2 cellular contexts compared by ENCODE assay signal in the genomic region with DNA sequence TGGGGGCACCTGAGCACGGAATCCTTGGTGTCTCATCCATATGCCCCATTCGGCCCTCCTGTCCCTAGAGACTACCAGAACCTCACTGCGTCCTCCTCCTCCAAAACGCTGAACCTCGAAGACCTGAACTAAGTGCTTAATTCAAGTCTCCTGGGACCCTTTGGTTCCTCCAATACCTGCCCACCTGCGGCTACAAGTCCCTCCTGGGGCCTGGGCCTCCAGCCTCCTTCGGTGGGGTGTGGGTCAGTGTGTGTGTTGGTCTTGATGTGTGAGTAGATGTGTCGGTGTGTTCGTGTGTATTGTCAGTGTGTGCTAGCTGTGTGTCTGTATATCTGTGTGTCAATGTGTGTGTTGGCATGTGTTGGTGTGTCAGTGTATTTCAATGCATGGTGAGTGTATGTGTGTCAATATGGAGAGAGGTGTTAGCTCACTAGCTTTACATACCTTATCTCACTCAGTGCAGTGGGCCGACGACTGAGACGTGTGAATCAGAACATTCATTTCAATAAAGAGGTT.
TF ChIP-seq lines count a peak whose summit lies in the region.

No MANE protein-coding gene starts in this region.

TF ChIP-seq in GM23338, 12 proteins besides CTCF, POLR2A, EP300 and RAD21:
- TF ChIP-seq, protein P1, sequence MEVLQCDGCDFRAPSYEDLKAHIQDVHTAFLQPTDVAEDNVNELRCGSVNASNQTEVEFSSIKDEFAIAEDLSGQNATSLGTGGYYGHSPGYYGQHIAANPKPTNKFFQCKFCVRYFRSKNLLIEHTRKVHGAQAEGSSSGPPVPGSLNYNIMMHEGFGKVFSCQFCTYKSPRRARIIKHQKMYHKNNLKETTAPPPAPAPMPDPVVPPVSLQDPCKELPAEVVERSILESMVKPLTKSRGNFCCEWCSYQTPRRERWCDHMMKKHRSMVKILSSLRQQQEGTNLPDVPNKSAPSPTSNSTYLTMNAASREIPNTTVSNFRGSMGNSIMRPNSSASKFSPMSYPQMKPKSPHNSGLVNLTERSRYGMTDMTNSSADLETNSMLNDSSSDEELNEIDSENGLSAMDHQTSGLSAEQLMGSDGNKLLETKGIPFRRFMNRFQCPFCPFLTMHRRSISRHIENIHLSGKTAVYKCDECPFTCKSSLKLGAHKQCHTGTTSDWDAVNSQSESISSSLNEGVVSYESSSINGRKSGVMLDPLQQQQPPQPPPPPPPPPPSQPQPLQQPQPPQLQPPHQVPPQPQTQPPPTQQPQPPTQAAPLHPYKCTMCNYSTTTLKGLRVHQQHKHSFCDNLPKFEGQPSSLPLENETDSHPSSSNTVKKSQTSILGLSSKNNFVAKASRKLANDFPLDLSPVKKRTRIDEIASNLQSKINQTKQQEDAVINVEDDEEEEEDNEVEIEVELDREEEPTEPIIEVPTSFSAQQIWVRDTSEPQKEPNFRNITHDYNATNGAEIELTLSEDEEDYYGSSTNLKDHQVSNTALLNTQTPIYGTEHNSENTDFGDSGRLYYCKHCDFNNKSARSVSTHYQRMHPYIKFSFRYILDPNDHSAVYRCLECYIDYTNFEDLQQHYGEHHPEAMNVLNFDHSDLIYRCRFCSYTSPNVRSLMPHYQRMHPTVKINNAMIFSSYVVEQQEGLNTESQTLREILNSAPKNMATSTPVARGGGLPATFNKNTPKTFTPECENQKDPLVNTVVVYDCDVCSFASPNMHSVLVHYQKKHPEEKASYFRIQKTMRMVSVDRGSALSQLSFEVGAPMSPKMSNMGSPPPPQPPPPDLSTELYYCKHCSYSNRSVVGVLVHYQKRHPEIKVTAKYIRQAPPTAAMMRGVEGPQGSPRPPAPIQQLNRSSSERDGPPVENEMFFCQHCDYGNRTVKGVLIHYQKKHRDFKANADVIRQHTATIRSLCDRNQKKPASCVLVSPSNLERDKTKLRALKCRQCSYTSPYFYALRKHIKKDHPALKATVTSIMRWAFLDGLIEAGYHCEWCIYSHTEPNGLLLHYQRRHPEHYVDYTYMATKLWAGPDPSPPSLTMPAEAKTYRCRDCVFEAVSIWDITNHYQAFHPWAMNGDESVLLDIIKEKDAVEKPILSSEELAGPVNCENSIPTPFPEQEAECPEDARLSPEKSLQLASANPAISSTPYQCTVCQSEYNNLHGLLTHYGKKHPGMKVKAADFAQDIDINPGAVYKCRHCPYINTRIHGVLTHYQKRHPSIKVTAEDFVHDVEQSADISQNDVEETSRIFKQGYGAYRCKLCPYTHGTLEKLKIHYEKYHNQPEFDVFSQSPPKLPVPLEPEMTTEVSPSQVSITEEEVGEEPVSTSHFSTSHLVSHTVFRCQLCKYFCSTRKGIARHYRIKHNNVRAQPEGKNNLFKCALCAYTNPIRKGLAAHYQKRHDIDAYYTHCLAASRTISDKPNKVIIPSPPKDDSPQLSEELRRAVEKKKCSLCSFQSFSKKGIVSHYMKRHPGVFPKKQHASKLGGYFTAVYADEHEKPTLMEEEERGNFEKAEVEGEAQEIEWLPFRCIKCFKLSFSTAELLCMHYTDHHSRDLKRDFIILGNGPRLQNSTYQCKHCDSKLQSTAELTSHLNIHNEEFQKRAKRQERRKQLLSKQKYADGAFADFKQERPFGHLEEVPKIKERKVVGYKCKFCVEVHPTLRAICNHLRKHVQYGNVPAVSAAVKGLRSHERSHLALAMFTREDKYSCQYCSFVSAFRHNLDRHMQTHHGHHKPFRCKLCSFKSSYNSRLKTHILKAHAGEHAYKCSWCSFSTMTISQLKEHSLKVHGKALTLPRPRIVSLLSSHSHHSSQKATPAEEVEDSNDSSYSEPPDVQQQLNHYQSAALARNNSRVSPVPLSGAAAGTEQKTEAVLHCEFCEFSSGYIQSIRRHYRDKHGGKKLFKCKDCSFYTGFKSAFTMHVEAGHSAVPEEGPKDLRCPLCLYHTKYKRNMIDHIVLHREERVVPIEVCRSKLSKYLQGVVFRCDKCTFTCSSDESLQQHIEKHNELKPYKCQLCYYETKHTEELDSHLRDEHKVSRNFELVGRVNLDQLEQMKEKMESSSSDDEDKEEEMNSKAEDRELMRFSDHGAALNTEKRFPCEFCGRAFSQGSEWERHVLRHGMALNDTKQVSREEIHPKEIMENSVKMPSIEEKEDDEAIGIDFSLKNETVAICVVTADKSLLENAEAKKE (CRISPR knock-in tag; IDR thresholded peaks at IDR 0.05): no peak
- TF ChIP-seq POLR2AphosphoS5 (IDR thresholded peaks at IDR 0.05; ENCODE audit: low read depth) (no peak), CREB1 (CRISPR knock-in tag; IDR thresholded peaks at IDR 0.05; ENCODE audit: low read depth) (no peak), NANOG (IDR thresholded peaks at IDR 0.05; ENCODE audit: borderline replicate concordance) (no peak)
- TF ChIP-seq, protein P2, sequence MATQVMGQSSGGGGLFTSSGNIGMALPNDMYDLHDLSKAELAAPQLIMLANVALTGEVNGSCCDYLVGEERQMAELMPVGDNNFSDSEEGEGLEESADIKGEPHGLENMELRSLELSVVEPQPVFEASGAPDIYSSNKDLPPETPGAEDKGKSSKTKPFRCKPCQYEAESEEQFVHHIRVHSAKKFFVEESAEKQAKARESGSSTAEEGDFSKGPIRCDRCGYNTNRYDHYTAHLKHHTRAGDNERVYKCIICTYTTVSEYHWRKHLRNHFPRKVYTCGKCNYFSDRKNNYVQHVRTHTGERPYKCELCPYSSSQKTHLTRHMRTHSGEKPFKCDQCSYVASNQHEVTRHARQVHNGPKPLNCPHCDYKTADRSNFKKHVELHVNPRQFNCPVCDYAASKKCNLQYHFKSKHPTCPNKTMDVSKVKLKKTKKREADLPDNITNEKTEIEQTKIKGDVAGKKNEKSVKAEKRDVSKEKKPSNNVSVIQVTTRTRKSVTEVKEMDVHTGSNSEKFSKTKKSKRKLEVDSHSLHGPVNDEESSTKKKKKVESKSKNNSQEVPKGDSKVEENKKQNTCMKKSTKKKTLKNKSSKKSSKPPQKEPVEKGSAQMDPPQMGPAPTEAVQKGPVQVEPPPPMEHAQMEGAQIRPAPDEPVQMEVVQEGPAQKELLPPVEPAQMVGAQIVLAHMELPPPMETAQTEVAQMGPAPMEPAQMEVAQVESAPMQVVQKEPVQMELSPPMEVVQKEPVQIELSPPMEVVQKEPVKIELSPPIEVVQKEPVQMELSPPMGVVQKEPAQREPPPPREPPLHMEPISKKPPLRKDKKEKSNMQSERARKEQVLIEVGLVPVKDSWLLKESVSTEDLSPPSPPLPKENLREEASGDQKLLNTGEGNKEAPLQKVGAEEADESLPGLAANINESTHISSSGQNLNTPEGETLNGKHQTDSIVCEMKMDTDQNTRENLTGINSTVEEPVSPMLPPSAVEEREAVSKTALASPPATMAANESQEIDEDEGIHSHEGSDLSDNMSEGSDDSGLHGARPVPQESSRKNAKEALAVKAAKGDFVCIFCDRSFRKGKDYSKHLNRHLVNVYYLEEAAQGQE (IDR thresholded peaks at IDR 0.05; ENCODE audit: unreplicated experiment): no peak

TF ChIP-seq in WTC11, 78 proteins besides CTCF, POLR2A, EP300 and RAD21 (continued from another document):
- TF ChIP-seq, protein P3, sequence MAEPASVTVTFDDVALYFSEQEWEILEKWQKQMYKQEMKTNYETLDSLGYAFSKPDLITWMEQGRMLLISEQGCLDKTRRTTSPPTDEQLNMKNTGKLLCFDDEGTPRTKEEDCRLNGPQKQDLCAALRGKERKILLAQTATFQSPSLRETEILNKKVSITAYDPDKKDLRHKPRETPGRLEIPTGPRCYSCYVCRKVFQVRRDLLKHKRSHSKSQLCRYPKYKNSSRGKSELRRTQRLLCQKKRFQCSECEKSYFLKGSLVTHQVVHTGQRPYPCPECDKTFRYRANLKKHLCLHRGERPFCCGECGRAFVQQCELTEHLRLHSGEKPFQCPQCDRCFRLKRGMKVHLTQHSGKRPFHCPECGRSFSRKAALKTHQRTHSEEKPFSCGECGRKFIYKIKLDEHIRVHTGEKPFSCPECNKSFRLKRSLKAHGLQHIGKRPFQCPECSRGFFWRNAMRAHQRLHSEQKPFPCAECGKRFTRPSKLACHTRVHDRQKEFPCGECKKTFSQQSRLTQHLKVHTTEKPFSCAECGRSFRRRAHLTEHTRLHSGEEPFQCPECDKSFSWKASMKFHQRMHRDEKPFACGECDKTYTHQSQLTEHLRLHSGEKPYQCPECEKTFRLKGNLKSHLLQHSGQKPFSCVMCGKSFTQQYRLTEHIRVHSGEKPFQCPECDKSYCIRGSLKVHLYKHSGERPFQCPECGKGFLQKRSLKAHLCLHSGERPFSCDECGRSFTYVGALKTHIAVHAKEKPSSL (CRISPR knock-in tag; conservative IDR thresholded peaks at IDR 0.05): no peak
- TF ChIP-seq, protein P4, sequence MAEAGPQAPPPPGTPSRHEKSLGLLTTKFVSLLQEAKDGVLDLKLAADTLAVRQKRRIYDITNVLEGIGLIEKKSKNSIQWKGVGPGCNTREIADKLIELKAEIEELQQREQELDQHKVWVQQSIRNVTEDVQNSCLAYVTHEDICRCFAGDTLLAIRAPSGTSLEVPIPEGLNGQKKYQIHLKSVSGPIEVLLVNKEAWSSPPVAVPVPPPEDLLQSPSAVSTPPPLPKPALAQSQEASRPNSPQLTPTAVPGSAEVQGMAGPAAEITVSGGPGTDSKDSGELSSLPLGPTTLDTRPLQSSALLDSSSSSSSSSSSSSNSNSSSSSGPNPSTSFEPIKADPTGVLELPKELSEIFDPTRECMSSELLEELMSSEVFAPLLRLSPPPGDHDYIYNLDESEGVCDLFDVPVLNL (CRISPR knock-in tag; IDR thresholded peaks at IDR 0.05; ENCODE audit: borderline replicate concordance, low read depth): no peak
- no peak for TF ChIP-seq ATF1 (CRISPR knock-in tag; IDR thresholded peaks at IDR 0.05)
- no peak for TF ChIP-seq GABPB1 (CRISPR knock-in tag; IDR thresholded peaks at IDR 0.05)
- no peak for TF ChIP-seq ZNF671 (CRISPR knock-in tag; IDR thresholded peaks at IDR 0.05)
- no peak for TF ChIP-seq EMX1 (CRISPR knock-in tag; IDR thresholded peaks at IDR 0.05)
